ENCODE assay signal across 1 cellular context in genomic region chr1:21906173-21907078, GRCh38.
TF ChIP-seq lines count a peak whose summit lies in the region.

No MANE protein-coding gene starts in this region.

TF ChIP-seq in K562, 482 proteins besides CTCF, POLR2A, EP300 and RAD21 (continued from another document and continues in another):
- TF ChIP-seq, protein P1, sequence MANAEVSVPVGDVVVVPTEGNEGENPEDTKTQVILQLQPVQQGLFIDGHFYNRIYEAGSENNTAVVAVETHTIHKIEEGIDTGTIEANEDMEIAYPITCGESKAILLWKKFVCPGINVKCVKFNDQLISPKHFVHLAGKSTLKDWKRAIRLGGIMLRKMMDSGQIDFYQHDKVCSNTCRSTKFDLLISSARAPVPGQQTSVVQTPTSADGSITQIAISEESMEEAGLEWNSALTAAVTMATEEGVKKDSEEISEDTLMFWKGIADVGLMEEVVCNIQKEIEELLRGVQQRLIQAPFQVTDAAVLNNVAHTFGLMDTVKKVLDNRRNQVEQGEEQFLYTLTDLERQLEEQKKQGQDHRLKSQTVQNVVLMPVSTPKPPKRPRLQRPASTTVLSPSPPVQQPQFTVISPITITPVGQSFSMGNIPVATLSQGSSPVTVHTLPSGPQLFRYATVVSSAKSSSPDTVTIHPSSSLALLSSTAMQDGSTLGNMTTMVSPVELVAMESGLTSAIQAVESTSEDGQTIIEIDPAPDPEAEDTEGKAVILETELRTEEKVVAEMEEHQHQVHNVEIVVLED (CRISPR knock-in tag; IDR thresholded peaks at IDR 0.05): no peak
- TF ChIP-seq, protein P2, sequence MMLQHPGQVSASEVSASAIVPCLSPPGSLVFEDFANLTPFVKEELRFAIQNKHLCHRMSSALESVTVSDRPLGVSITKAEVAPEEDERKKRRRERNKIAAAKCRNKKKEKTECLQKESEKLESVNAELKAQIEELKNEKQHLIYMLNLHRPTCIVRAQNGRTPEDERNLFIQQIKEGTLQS (IDR thresholded peaks at IDR 0.05): peak; percentile 7
- TF ChIP-seq, protein P2 (CRISPR knock-in tag; conservative IDR thresholded peaks at IDR 0.05): no peak
- TF ChIP-seq FOXA1 (IDR thresholded peaks at IDR 0.05; ENCODE audit: borderline replicate concordance): no peak
- peak; percentile 15; the same call in 1 of the 2 replicates for TF ChIP-seq ZNF324 (CRISPR knock-in tag; IDR thresholded peaks at IDR 0.05)
- no peak for TF ChIP-seq TGIF2 (CRISPR knock-in tag; IDR thresholded peaks at IDR 0.05)
- no peak for TF ChIP-seq BRD9 (IDR thresholded peaks at IDR 0.05; ENCODE audit: low read depth, partially characterized antibody)
- TF ChIP-seq, protein P3, sequence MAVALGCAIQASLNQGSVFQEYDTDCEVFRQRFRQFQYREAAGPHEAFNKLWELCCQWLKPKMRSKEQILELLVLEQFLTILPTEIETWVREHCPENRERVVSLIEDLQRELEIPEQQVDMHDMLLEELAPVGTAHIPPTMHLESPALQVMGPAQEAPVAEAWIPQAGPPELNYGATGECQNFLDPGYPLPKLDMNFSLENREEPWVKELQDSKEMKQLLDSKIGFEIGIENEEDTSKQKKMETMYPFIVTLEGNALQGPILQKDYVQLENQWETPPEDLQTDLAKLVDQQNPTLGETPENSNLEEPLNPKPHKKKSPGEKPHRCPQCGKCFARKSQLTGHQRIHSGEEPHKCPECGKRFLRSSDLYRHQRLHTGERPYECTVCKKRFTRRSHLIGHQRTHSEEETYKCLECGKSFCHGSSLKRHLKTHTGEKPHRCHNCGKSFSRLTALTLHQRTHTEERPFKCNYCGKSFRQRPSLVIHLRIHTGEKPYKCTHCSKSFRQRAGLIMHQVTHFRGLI (CRISPR knock-in tag; IDR thresholded peaks at IDR 0.05): no peak
- TF ChIP-seq KAT8 (IDR thresholded peaks at IDR 0.05; ENCODE audit: low read depth): no peak
- no peak for TF ChIP-seq SREBF2 (CRISPR knock-in tag; IDR thresholded peaks at IDR 0.05)
- no peak for TF ChIP-seq ADNP (tag; IDR thresholded peaks at IDR 0.05)
- TF ChIP-seq ZNF583 (CRISPR knock-in tag; IDR thresholded peaks at IDR 0.05): no peak
- no peak for TF ChIP-seq ZC3H4 (CRISPR knock-in tag; IDR thresholded peaks at IDR 0.05; ENCODE audit: borderline replicate concordance)
- TF ChIP-seq, protein P4, sequence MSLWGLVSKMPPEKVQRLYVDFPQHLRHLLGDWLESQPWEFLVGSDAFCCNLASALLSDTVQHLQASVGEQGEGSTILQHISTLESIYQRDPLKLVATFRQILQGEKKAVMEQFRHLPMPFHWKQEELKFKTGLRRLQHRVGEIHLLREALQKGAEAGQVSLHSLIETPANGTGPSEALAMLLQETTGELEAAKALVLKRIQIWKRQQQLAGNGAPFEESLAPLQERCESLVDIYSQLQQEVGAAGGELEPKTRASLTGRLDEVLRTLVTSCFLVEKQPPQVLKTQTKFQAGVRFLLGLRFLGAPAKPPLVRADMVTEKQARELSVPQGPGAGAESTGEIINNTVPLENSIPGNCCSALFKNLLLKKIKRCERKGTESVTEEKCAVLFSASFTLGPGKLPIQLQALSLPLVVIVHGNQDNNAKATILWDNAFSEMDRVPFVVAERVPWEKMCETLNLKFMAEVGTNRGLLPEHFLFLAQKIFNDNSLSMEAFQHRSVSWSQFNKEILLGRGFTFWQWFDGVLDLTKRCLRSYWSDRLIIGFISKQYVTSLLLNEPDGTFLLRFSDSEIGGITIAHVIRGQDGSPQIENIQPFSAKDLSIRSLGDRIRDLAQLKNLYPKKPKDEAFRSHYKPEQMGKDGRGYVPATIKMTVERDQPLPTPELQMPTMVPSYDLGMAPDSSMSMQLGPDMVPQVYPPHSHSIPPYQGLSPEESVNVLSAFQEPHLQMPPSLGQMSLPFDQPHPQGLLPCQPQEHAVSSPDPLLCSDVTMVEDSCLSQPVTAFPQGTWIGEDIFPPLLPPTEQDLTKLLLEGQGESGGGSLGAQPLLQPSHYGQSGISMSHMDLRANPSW (CRISPR knock-in tag; IDR thresholded peaks at IDR 0.05): no peak
- TF ChIP-seq BCLAF1 (IDR thresholded peaks at IDR 0.05; ENCODE audit: borderline replicate concordance in 1 of 2, control insufficient read depth in 1 of 2, low read depth in 2 of 2, low read length in 1 of 2): no peak
- no peak for TF ChIP-seq IFI16 (CRISPR knock-in tag; IDR thresholded peaks at IDR 0.05)
- TF ChIP-seq, protein P5, sequence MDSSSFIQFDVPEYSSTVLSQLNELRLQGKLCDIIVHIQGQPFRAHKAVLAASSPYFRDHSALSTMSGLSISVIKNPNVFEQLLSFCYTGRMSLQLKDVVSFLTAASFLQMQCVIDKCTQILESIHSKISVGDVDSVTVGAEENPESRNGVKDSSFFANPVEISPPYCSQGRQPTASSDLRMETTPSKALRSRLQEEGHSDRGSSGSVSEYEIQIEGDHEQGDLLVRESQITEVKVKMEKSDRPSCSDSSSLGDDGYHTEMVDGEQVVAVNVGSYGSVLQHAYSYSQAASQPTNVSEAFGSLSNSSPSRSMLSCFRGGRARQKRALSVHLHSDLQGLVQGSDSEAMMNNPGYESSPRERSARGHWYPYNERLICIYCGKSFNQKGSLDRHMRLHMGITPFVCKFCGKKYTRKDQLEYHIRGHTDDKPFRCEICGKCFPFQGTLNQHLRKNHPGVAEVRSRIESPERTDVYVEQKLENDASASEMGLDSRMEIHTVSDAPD (CRISPR knock-in tag; IDR thresholded peaks at IDR 0.05): no peak
- TF ChIP-seq PCBP2 (IDR thresholded peaks at IDR 0.05; ENCODE audit: low read depth, low read length, poor library complexity, severe bottlenecking): no peak
- TF ChIP-seq KAT7 (CRISPR knock-in tag; IDR thresholded peaks at IDR 0.05; ENCODE audit: borderline replicate concordance): no peak
- no peak for TF ChIP-seq MBD1 (CRISPR knock-in tag; IDR thresholded peaks at IDR 0.05)
- TF ChIP-seq SMARCB1 (IDR thresholded peaks at IDR 0.05; ENCODE audit: insufficient read length, low read depth): peak; percentile 85
- no peak for TF ChIP-seq ZNF174 (CRISPR knock-in tag; IDR thresholded peaks at IDR 0.05)
- no peak for TF ChIP-seq NR3C1 (CRISPR knock-in tag; IDR thresholded peaks at IDR 0.05)
- TF ChIP-seq TEAD1 (CRISPR knock-in tag; IDR thresholded peaks at IDR 0.05): peak in 1 of 2 experiments; percentile 6; a peak in 1 of 4 replicates
- TF ChIP-seq CEBPB (tag; IDR thresholded peaks at IDR 0.05): peak; percentile 98
- no peak for TF ChIP-seq HOXB6 (CRISPR knock-in tag; IDR thresholded peaks at IDR 0.05; ENCODE audit: borderline replicate concordance)
- TF ChIP-seq PHF8 (IDR thresholded peaks at IDR 0.05; ENCODE audit: borderline replicate concordance, low read length): no peak
- no peak for TF ChIP-seq ARHGAP35 (IDR thresholded peaks at IDR 0.05; ENCODE audit: partially characterized antibody)
- TF ChIP-seq, protein P6, sequence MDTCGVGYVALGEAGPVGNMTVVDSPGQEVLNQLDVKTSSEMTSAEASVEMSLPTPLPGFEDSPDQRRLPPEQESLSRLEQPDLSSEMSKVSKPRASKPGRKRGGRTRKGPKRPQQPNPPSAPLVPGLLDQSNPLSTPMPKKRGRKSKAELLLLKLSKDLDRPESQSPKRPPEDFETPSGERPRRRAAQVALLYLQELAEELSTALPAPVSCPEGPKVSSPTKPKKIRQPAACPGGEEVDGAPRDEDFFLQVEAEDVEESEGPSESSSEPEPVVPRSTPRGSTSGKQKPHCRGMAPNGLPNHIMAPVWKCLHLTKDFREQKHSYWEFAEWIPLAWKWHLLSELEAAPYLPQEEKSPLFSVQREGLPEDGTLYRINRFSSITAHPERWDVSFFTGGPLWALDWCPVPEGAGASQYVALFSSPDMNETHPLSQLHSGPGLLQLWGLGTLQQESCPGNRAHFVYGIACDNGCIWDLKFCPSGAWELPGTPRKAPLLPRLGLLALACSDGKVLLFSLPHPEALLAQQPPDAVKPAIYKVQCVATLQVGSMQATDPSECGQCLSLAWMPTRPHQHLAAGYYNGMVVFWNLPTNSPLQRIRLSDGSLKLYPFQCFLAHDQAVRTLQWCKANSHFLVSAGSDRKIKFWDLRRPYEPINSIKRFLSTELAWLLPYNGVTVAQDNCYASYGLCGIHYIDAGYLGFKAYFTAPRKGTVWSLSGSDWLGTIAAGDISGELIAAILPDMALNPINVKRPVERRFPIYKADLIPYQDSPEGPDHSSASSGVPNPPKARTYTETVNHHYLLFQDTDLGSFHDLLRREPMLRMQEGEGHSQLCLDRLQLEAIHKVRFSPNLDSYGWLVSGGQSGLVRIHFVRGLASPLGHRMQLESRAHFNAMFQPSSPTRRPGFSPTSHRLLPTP (IDR thresholded peaks at IDR 0.05; ENCODE audit: borderline replicate concordance, extremely low read depth, insufficient read length): no peak
- TF ChIP-seq SRSF7 (optimal IDR thresholded peaks at IDR 0.05; ENCODE audit: low read depth, low read length): no peak
- no peak for TF ChIP-seq ZNF408 (CRISPR knock-in tag; IDR thresholded peaks at IDR 0.05; ENCODE audit: low read depth)
- TF ChIP-seq ATF7 (IDR thresholded peaks at IDR 0.05): peak; percentile 62
- no peak for TF ChIP-seq ZNF121 (CRISPR knock-in tag; conservative IDR thresholded peaks at IDR 0.05)
- peak; percentile 33; the same call in 1 of the 2 replicates for TF ChIP-seq DIDO1 (tag; IDR thresholded peaks at IDR 0.05; ENCODE audit: low read depth)
- no peak for TF ChIP-seq NELFE (IDR thresholded peaks at IDR 0.05; ENCODE audit: insufficient read depth, insufficient read length)
- TF ChIP-seq CUX1 (CRISPR knock-in tag; IDR thresholded peaks at IDR 0.05): no peak
- no peak for TF ChIP-seq ZNF23 (CRISPR knock-in tag; IDR thresholded peaks at IDR 0.05)
- TF ChIP-seq ZNF57 (CRISPR knock-in tag; IDR thresholded peaks at IDR 0.05): no peak
- TF ChIP-seq CBFA2T2 (conservative IDR thresholded peaks at IDR 0.05): peak; percentile 81
- TF ChIP-seq ZNF644 (tag; IDR thresholded peaks at IDR 0.05; ENCODE audit: low read depth): 0 out of 2 replicates have a peak, but pooled peaks have one; percentile 14
- no peak for TF ChIP-seq ZNF224 (CRISPR knock-in tag; IDR thresholded peaks at IDR 0.05)
- 0 out of 2 replicates have a peak, but pooled peaks have one; percentile 45 for TF ChIP-seq ZNF311 (CRISPR knock-in tag; IDR thresholded peaks at IDR 0.05)
